Comparison of ENCODE assay signal across 1 cellular context in the genomic region with DNA sequence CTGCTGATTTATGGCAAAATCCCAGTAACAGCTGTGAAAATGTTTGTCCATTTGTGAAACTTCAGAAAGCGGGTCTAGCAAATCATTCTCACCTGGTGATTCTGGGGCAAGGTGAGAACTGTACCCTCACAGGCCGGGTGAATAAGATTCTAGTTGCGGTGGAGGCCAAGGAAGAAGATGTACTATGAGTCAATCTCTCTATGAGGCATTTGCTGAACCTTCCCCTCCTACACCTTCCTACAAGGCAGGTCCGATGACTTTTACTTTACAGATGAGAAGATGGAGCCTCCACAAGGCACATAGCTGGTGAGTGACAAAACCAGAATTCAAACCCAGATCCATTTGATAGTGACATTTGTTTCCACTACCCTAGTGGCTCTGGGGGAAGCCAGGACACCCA.
TF ChIP-seq lines count a peak whose summit lies in the region.

No MANE protein-coding gene starts in this region.

TF ChIP-seq in SK-N-SH, 30 proteins besides CTCF, POLR2A, EP300 and RAD21 (continued from another document):
- TF ChIP-seq, protein P1, sequence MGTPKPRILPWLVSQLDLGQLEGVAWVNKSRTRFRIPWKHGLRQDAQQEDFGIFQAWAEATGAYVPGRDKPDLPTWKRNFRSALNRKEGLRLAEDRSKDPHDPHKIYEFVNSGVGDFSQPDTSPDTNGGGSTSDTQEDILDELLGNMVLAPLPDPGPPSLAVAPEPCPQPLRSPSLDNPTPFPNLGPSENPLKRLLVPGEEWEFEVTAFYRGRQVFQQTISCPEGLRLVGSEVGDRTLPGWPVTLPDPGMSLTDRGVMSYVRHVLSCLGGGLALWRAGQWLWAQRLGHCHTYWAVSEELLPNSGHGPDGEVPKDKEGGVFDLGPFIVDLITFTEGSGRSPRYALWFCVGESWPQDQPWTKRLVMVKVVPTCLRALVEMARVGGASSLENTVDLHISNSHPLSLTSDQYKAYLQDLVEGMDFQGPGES (IDR thresholded peaks at IDR 0.05; ENCODE audit: low read depth, low read length) = no peak
- TF ChIP-seq RCOR1 (IDR thresholded peaks at IDR 0.05; ENCODE audit: low read length) = no peak
- no peak for TF ChIP-seq ELF1 (IDR thresholded peaks at IDR 0.05)
- TF ChIP-seq MAX (IDR thresholded peaks at IDR 0.05; ENCODE audit: low read depth) = no peak
